In genomic region chr1:228216371-228217320, GRCh38 we compare ENCODE assay signal across 22 cellular contexts. TPM values are rescaled to one million over a fixed set of nuclear protein-coding genes. Genes with fewer than 3 reads are reported as not detected.
DNase-seq lines count a peak whose midpoint lies in the region; ATAC-seq and TF ChIP-seq lines count a peak whose summit lies in the region.
"Had no signal": no experiment of that assay in that cellular context is flagged by ENCODE, and none has a peak within 500 bp of the region (broad histone marks: within the 10 kb centered on the region; RNA-seq: fewer than 3 reads in every experiment).

No MANE protein-coding gene starts in this region.

- H2AFZ ChIP-seq in IMR-90 (replicated peaks; ENCODE audit: low read length, poor library complexity) = peak overlapping the region; percentile 7

- peaks cover 5% of the 10 kb centered on the region; the same call in 1 of the 2 replicates for H4K20me1 ChIP-seq in IMR-90 (ENCODE audit: insufficient read depth, low read length)

- TF ChIP-seq CTCF in IMR-90 (conservative IDR thresholded peaks at IDR 0.05; ENCODE audit: low read depth, low read length) = no peak
- TF ChIP-seq CTCF in RWPE1 (conservative IDR thresholded peaks at IDR 0.05; ENCODE audit: low read depth) = no peak
- no peak for TF ChIP-seq CTCF in osteocyte (IDR thresholded peaks at IDR 0.05)

- H3K14ac ChIP-seq in IMR-90 (replicated peaks; ENCODE audit: low read depth, low read length) = no peak overlapping the region

- H3K56ac ChIP-seq in IMR-90 (ENCODE audit: extremely low read depth, insufficient read depth, low read length) = no peak overlapping the region

- WGBS in IMR-90 (ENCODE audit: extremely low coverage in 2 of 2, insufficient read length in 1 of 2), 2 experiments = 73% methylated on average over 30 of the region's 53 CpGs; no CpG with 5 or more reads in 1 of the 2 experiments

- POLR2A ChIA-PET in IMR-90 (lab: Charles Lee; ENCODE audit: unreplicated experiment) = no interaction called here
- POLR2A ChIA-PET in RWPE1 (lab: Yijun Ruan, JAX; ENCODE audit: low non-redundant PET) = no interaction called here

- no peak overlapping the region for H2AK9ac ChIP-seq in IMR-90 (replicated peaks; ENCODE audit: low read depth, low read length, poor library complexity)

- no peak overlapping the region for H3K9ac ChIP-seq in IMR-90 (ENCODE audit: low read depth, low read length)

- no peak overlapping the region for H2BK20ac ChIP-seq in IMR-90 (ENCODE audit: low read depth, low read length)

- dilution Hi-C loops in IMR-90 (cut with HindIII; ENCODE audit: low sequenced_read_pairs, unreplicated experiment) = no loop called here

- no peak overlapping the region for H2BK15ac ChIP-seq in IMR-90 (ENCODE audit: low read depth, low read length)

- DNase-seq in IMR-90 (no peak), RWPE1 (ENCODE audit: low spot score) (no peak), left ventricle myocardium superior (peak; percentile 80), osteocyte (ENCODE audit: extremely low spot score, unreplicated experiment) (peak; percentile 82), NCI-H1105 treated with DMSO at 0.1 percent for 48 hours (lab: John Stamatoyannopoulos, UW) (no peak), KBM-7 (no peak), MG63 (no peak)
- DNase-seq: activated CD4-positive, alpha-beta T cell treated with anti-CD3 and anti-CD28 coated beads for 36 hours; dermis blood vessel endothelial cell; midbrain; NCI-H1436; NCI-H2107; NCI-H446 had no signal

- no peak for TF ChIP-seq RAD21 in IMR-90 (IDR thresholded peaks at IDR 0.05; ENCODE audit: low read length)

- no peak overlapping the region for H4K8ac ChIP-seq in IMR-90 (ENCODE audit: low read depth in 2 of 2, low read length in 2 of 2)

- H3K27me3 ChIP-seq in IMR-90 (ENCODE audit: control insufficient read depth, insufficient read depth, low read length) = no peaks in the 10 kb centered on the region; the same call in 1 of the 2 replicates
- no peaks in the 10 kb centered on the region for H3K27me3 ChIP-seq in MG63

- peaks cover 4% of the 10 kb centered on the region; the same call in 1 of the 2 replicates for H3K9me1 ChIP-seq in IMR-90 (ENCODE audit: insufficient read depth, low read length)

- H4K5ac ChIP-seq in IMR-90 (ENCODE audit: low read depth, low read length) = no peak overlapping the region

- H3K36me3 ChIP-seq in IMR-90 (ENCODE audit: control insufficient read depth, insufficient read depth, low read length) (peaks cover 36% of the 10 kb centered on the region), MG63 (no peaks in the 10 kb centered on the region)

- intact Hi-C loops in IMR-90 (cut with micrococcal nuclease) = no loop called here
- intact Hi-C loops in left ventricle myocardium superior (cut with micrococcal nuclease) = no loop called here

- no peak overlapping the region for H3K18ac ChIP-seq in IMR-90 (ENCODE audit: low read depth, low read length)

- no peak for ATAC-seq in IMR-90 (ENCODE audit: low read depth)
- ATAC-seq in left ventricle myocardium superior = peak; percentile 42
- no peak for ATAC-seq in HG02798 (IDR thresholded peaks at IDR 0.05; ENCODE audit: poor library complexity, unreplicated experiment)
- ATAC-seq: activated CD4-positive, alpha-beta T cell treated with anti-CD3 and anti-CD28 coated beads for 36 hours; activated T-helper 17 cell treated with anti-CD3 and anti-CD28 coated beads, Interleukin-2, amount 50 U/mL, for 72 hours; HCT116 had no signal

- peak overlapping the region; percentile 35; the same call in 1 of the 2 replicates for H3K4me2 ChIP-seq in IMR-90 (ENCODE audit: low read depth, low read length)

- CTCF ChIA-PET in IMR-90 (lab: Yijun Ruan, JAX) (no interaction called here), RWPE1 (lab: Yijun Ruan, JAX) (no interaction called here)

- no peak overlapping the region for H3K4me3 Mint-ChIP-seq in osteocyte (ENCODE audit: unreplicated experiment)
- H3K4me3 Mint-ChIP-seq: activated CD4-positive, alpha-beta T cell treated with anti-CD3 and anti-CD28 coated beads for 36 hours; activated naive CD4-positive, alpha-beta T cell treated with anti-CD3 and anti-CD28 coated beads, Interleukin-2, amount 50 U/mL, for 24 hours; activated T-helper 17 cell treated with anti-CD3 and anti-CD28 coated beads, Interleukin-2, amount 50 U/mL, for 72 hours; T-helper 1 cell treated with Interleukin-12 subunit alpha and Interleukin-12 subunit beta and Interleukin-4 antibody, amounts not matched to agents 30 μg/mL and 1 μg/mL, for 36 hours had no signal

- no peaks in the 10 kb centered on the region for H3K36me3 Mint-ChIP-seq in osteocyte (ENCODE audit: unreplicated experiment)

- no peaks in the 10 kb centered on the region for H3K9me3 Mint-ChIP-seq in osteocyte (ENCODE audit: unreplicated experiment)
- H3K9me3 Mint-ChIP-seq: activated naive CD4-positive, alpha-beta T cell treated with anti-CD3 and anti-CD28 coated beads, Interleukin-2, amount 50 U/mL, for 24 hours; activated T-helper 17 cell treated with anti-CD3 and anti-CD28 coated beads, Interleukin-2, amount 50 U/mL, for 72 hours; nephron; T-helper 1 cell treated with Interleukin-12 subunit alpha and Interleukin-12 subunit beta and Interleukin-4 antibody, amounts not matched to agents 30 μg/mL and 1 μg/mL, for 36 hours had no signal

- no peak overlapping the region for H3K27ac Mint-ChIP-seq in osteocyte (ENCODE audit: unreplicated experiment)
- H3K27ac Mint-ChIP-seq: activated CD4-positive, alpha-beta T cell treated with anti-CD3 and anti-CD28 coated beads for 36 hours; activated naive CD4-positive, alpha-beta T cell treated with anti-CD3 and anti-CD28 coated beads, Interleukin-2, amount 50 U/mL, for 24 hours; activated T-helper 17 cell treated with anti-CD3 and anti-CD28 coated beads, Interleukin-2, amount 50 U/mL, for 72 hours had no signal

- TF ChIP-seq POLR2A in IMR-90 (IDR thresholded peaks at IDR 0.05; ENCODE audit: low read depth, low read length) = no peak

- H4K91ac ChIP-seq in IMR-90 (ENCODE audit: insufficient read depth, low read depth, low read length) = no peak overlapping the region

- H2AK5ac ChIP-seq in IMR-90 (ENCODE audit: low read depth, low read length) = no peak overlapping the region; the same call in 1 of the 2 replicates

- H2BK120ac ChIP-seq in IMR-90 (ENCODE audit: low read depth, low read length) = no peak overlapping the region

- in situ Hi-C loops in IMR-90 (cut with MboI; ENCODE audit: low sequenced_read_pairs) = no loop called here
- in situ Hi-C loops in KBM-7 (cut with MboI; ENCODE audit: low pct_unique_long_range_greater_than_20kb, low sequenced_read_pairs) = no loop called here

- H3K9me3 ChIP-seq in IMR-90 (ENCODE audit: control insufficient read depth, insufficient read depth, low read length) = no peaks in the 10 kb centered on the region
- no peaks in the 10 kb centered on the region for H3K9me3 ChIP-seq in MG63
- H3K9me3 ChIP-seq: tibial nerve had no signal

- peaks cover 10% of the 10 kb centered on the region; the same call in 1 of the 2 replicates for H3K4me1 ChIP-seq in IMR-90 (ENCODE audit: control insufficient read depth, insufficient read depth, low read length)

- no peak overlapping the region for H2BK5ac ChIP-seq in IMR-90 (ENCODE audit: low read depth, low read length, poor library complexity, severe bottlenecking)

- H3K4me3 ChIP-seq in IMR-90 (ENCODE audit: insufficient read depth, low read depth, low read length) (no peak overlapping the region), MG63 (no peak overlapping the region)
- H3K4me3 ChIP-seq: SK-N-MC, tibial nerve had no signal

- peaks cover 4% of the 10 kb centered on the region for H3K4me1 Mint-ChIP-seq in osteocyte (ENCODE audit: unreplicated experiment)
- H3K4me1 Mint-ChIP-seq: activated CD4-positive, alpha-beta T cell treated with anti-CD3 and anti-CD28 coated beads for 36 hours had no signal

- no peak overlapping the region for H3K27ac ChIP-seq in IMR-90 (ENCODE audit: insufficient read depth, low read length)
- peak overlapping the region; percentile 88 for H3K27ac ChIP-seq in RWPE1
- H3K27ac ChIP-seq: C4-2B, tibial nerve had no signal

- H3K23ac ChIP-seq in IMR-90 (ENCODE audit: low read depth, low read length) = no peak overlapping the region

- no TSS peak for BruUV-seq in IMR-90 (replicated peaks; lab: Mats Ljungman, UMichigan)

- H3K4ac ChIP-seq in IMR-90 (ENCODE audit: low read depth, low read length) = no peak overlapping the region

- peaks cover 0 to 13% of the 10 kb centered on the region in 2 experiments; a peak in 2 of 4 replicates for H3K79me1 ChIP-seq in IMR-90 (ENCODE audit: low read depth in 1 of 2, low read length in 2 of 2)

- H3K27me3 Mint-ChIP-seq in osteocyte (ENCODE audit: unreplicated experiment) = no peaks in the 10 kb centered on the region
- H3K27me3 Mint-ChIP-seq: activated CD4-positive, alpha-beta T cell treated with anti-CD3 and anti-CD28 coated beads for 36 hours; activated naive CD4-positive, alpha-beta T cell treated with anti-CD3 and anti-CD28 coated beads, Interleukin-2, amount 50 U/mL, for 24 hours; activated T-helper 17 cell treated with anti-CD3 and anti-CD28 coated beads, Interleukin-2, amount 50 U/mL, for 72 hours had no signal

TF ChIP-seq in IMR-90, 13 proteins besides CTCF, POLR2A, EP300 and RAD21 (continues in another document):
- TF ChIP-seq FOS (IDR thresholded peaks at IDR 0.05; ENCODE audit: low read depth, low read length) = no peak
- no peak for TF ChIP-seq USF2 (IDR thresholded peaks at IDR 0.05; ENCODE audit: low read depth, low read length)
- TF ChIP-seq MAFK (IDR thresholded peaks at IDR 0.05; ENCODE audit: low read depth, low read length) = no peak
- no peak for TF ChIP-seq RFX5 (IDR thresholded peaks at IDR 0.05; ENCODE audit: low read depth, low read length)
- TF ChIP-seq BHLHE40 (IDR thresholded peaks at IDR 0.05; ENCODE audit: low read depth, low read length) = no peak

RNA-seq across cellular contexts. Expression of gene OBSCN, which starts 8.8 kb away (rescaled TPM):
- total RNA-seq in IMR-90 (2012; rRNA removed) (4.1 and 4.2 TPM in 2 replicates), left ventricle myocardium superior (316 TPM), osteocyte (15.2 and 16.1 TPM in 2 replicates)
- 9.5 and 10.0 TPM in 2 replicates for polyA plus RNA-seq in IMR-90 (2012; rRNA removed)
- 3.6 and 7.2 TPM in 2 replicates for polyA plus RNA-seq in IMR-90 (2012; cell fraction: cytosol; rRNA removed)
- 69.7 and 96.2 TPM in 2 replicates for polyA plus RNA-seq in IMR-90 (2012; cell fraction: nucleus; rRNA removed; ENCODE audit: low replicate concordance)
- 1.8 and 2.8 TPM in 2 replicates for total RNA-seq in MG63 (2014; rRNA removed; shearing (Covaris generic); ENCODE audit: low replicate concordance)

RNA-seq across cellular contexts. Expression of gene IBA57, which starts 51.0 kb away (rescaled TPM):
- total RNA-seq in IMR-90 (2012; rRNA removed) (1.7 and 2.0 TPM in 2 replicates), left ventricle myocardium superior (11.2 TPM), osteocyte (8.1 TPM in 2 replicates)
- polyA plus RNA-seq in IMR-90 (2012; rRNA removed) = 2.6 TPM in 2 replicates
- polyA plus RNA-seq in IMR-90 (2012; cell fraction: cytosol; rRNA removed) = 3.8 and 4.0 TPM in 2 replicates
- polyA plus RNA-seq in IMR-90 (2012; cell fraction: nucleus; rRNA removed; ENCODE audit: low replicate concordance) = 4.9 and 9.5 TPM in 2 replicates
- 2.0 and 19.4 TPM in 2 replicates for total RNA-seq in MG63 (2014; rRNA removed; shearing (Covaris generic); ENCODE audit: low replicate concordance)

Comparison
In these comparisons a context has a peak if more than half of its experiments do, and no peak if none do; other contexts are left out.
1. DNase-seq: peak in left ventricle myocardium superior (single experiment) and osteocyte (single experiment); none in IMR-90 (single experiment), RWPE1 (single experiment), NCI-H1105 treated with DMSO at 0.1 percent for 48 hours (single experiment), KBM-7 (single experiment) and MG63 (single experiment).
2. RNA of gene OBSCN, which starts 8.8 kb away (total RNA-seq): 316 TPM in left ventricle myocardium superior (single experiment); 15.2 to 16.1 TPM in osteocyte, 4.1 to 4.2 TPM in IMR-90 and 1.8 to 2.8 TPM in MG63; every median in the first group is over 10 times any median in the second.